Comparison of ENCODE assay signal across 28 cellular contexts in genomic region chr12:2523881-2524561, GRCh38.
"Had no signal": no experiment of that assay in that cellular context is flagged by ENCODE, and none has a peak within 500 bp of the region (broad histone marks: within the 10 kb centered on the region; RNA-seq: fewer than 3 reads in every experiment).

No MANE protein-coding gene starts in this region.

- DNase-seq: activated B cell treated with CpG ODN at 0.5 μM for 24 hours; activated CD4-positive, alpha-beta T cell treated with anti-CD3 and anti-CD28 coated beads for 1 hour; activated CD4-positive, alpha-beta T cell treated with anti-CD3 and anti-CD28 coated beads, Interleukin-2, amount 10 ng/mL, durations not matched to agents 24 days and 14 days; activated CD4-positive, alpha-beta T cell treated with anti-CD3 and anti-CD28 coated beads, Interleukin-2, amount 50 U/mL, for 48 hours; activated CD8-positive, alpha-beta memory T cell treated with anti-CD3 and anti-CD28 coated beads, Interleukin-2, amount 10 ng/mL, durations not matched to agents 7 days and 5 days; activated effector memory CD4-positive, alpha-beta T cell treated with anti-CD3 and anti-CD28 coated beads, Interleukin-2, amount 50 U/mL, for 16 hours; activated naive CD4-positive, alpha-beta T cell treated with Interleukin-2 at 50 U/mL for 16 hours; activated naive CD8-positive, alpha-beta T cell treated with anti-CD3 and anti-CD28 coated beads, Interleukin-2, amount 50 U/mL, for 24 hours; activated T-cell treated with anti-CD3 and anti-CD28 coated beads, Interleukin-2, amount 50 U/mL, for 24 hours; amniotic stem cell; body of pancreas; Kasumi-1; KBM-7; NCI-H1105 treated with DMSO at 0.1 percent for 48 hours; NCI-H1436 treated with DMSO at 0.1 percent for 48 hours; NCI-H187; NCI-H2081; NCI-H510A treated with DMSO at 0.1 percent for 48 hours; NCI-H69; Peyer's patch; Right ventricle myocardium superior; SJCRH30 had no signal

- H3K4me3 Mint-ChIP-seq: activated B cell treated with CpG ODN at 0.5 μM for 24 hours; activated CD4-positive, alpha-beta T cell treated with anti-CD3 and anti-CD28 coated beads, Interleukin-2, amount 10 ng/mL, durations not matched to agents 24 days and 14 days; activated CD8-positive, alpha-beta memory T cell treated with anti-CD3 and anti-CD28 coated beads, Interleukin-2, amount 10 ng/mL, durations not matched to agents 7 days and 5 days; activated naive CD8-positive, alpha-beta T cell treated with anti-CD3 and anti-CD28 coated beads, Interleukin-2, amount 50 U/mL, for 24 hours; activated T-cell treated with anti-CD3 and anti-CD28 coated beads, Interleukin-2, amount 50 U/mL, for 24 hours; activated T-helper 1 cell treated with anti-CD3 and anti-CD28 coated beads, Interleukin-12 subunit alpha, Interleukin-12 subunit beta, Interleukin-2, Interleukin-4 antibody, amounts not matched to agents 30 ng/mL and 10 ng/mL and 1 ng/mL, durations not matched to agents 14 hours and 24 hours and 36 hours; T-helper 1 cell treated with Interleukin-12 subunit alpha and Interleukin-12 subunit beta and Interleukin-4 antibody, amounts not matched to agents 30 μg/mL and 1 μg/mL, for 36 hours had no signal

- H3K36me3 Mint-ChIP-seq: activated naive CD4-positive, alpha-beta T cell treated with anti-CD3 and anti-CD28 coated beads, Interleukin-2, amount 50 U/mL, for 72 hours had no signal

- H3K36me3 ChIP-seq: Peyer's patch, SJCRH30 had no signal

- H3K4me3 ChIP-seq: ascending aorta, body of pancreas, Peyer's patch, SJCRH30 had no signal

- H3K9me3 ChIP-seq: ascending aorta, body of pancreas, Peyer's patch, SJCRH30 had no signal

- H3K4me1 Mint-ChIP-seq: activated B cell treated with CpG ODN at 0.5 μM for 24 hours; activated naive CD8-positive, alpha-beta T cell treated with anti-CD3 and anti-CD28 coated beads, Interleukin-2, amount 50 U/mL, for 24 hours had no signal

- H3K27me3 ChIP-seq: ascending aorta, body of pancreas, Peyer's patch had no signal

- H3K9me3 Mint-ChIP-seq: activated B cell treated with CpG ODN at 0.5 μM for 24 hours; activated naive CD4-positive, alpha-beta T cell treated with anti-CD3 and anti-CD28 coated beads, Interleukin-2, amount 50 U/mL, for 72 hours; activated naive CD8-positive, alpha-beta T cell treated with anti-CD3 and anti-CD28 coated beads, Interleukin-2, amount 50 U/mL, for 24 hours; activated T-cell treated with anti-CD3 and anti-CD28 coated beads, Interleukin-2, amount 50 U/mL, for 24 hours; T-helper 1 cell treated with Interleukin-12 subunit alpha and Interleukin-12 subunit beta and Interleukin-4 antibody, amounts not matched to agents 30 μg/mL and 1 μg/mL, for 36 hours had no signal

- H3K27ac ChIP-seq: ascending aorta, body of pancreas, Peyer's patch, RWPE1, SJCRH30 had no signal

- H3K27ac Mint-ChIP-seq: activated B cell treated with CpG ODN at 0.5 μM for 24 hours; activated CD4-positive, alpha-beta T cell treated with anti-CD3 and anti-CD28 coated beads, Interleukin-2, amount 10 ng/mL, durations not matched to agents 24 days and 14 days; activated CD8-positive, alpha-beta memory T cell treated with anti-CD3 and anti-CD28 coated beads, Interleukin-2, amount 10 ng/mL, durations not matched to agents 7 days and 5 days; activated naive CD4-positive, alpha-beta T cell treated with anti-CD3 and anti-CD28 coated beads, Interleukin-2, amount 50 U/mL, for 72 hours; activated naive CD8-positive, alpha-beta T cell treated with anti-CD3 and anti-CD28 coated beads, Interleukin-2, amount 50 U/mL, for 24 hours; activated T-cell treated with anti-CD3 and anti-CD28 coated beads, Interleukin-2, amount 50 U/mL, for 24 hours; activated T-helper 1 cell treated with anti-CD3 and anti-CD28 coated beads, Interleukin-12 subunit alpha, Interleukin-12 subunit beta, Interleukin-2, Interleukin-4 antibody, amounts not matched to agents 30 ng/mL and 10 ng/mL and 1 ng/mL, durations not matched to agents 14 hours and 24 hours and 36 hours; T-helper 1 cell treated with Interleukin-12 subunit alpha and Interleukin-12 subunit beta and Interleukin-4 antibody, amounts not matched to agents 30 μg/mL and 1 μg/mL, for 36 hours had no signal

- H3K4me1 ChIP-seq: ascending aorta, body of pancreas, SJCRH30 had no signal

- H3K27me3 Mint-ChIP-seq: activated CD4-positive, alpha-beta T cell treated with anti-CD3 and anti-CD28 coated beads, Interleukin-2, amount 10 ng/mL, durations not matched to agents 24 days and 14 days had no signal

- ATAC-seq: activated CD8-positive, alpha-beta memory T cell treated with anti-CD3 and anti-CD28 coated beads, Interleukin-2, amount 10 ng/mL, durations not matched to agents 7 days and 5 days; activated naive CD4-positive, alpha-beta T cell treated with anti-CD3 and anti-CD28 coated beads, Interleukin-2, amount 50 U/mL, for 72 hours; activated naive CD8-positive, alpha-beta T cell treated with anti-CD3 and anti-CD28 coated beads, Interleukin-2, amount 50 U/mL, for 24 hours; body of pancreas; SK-N-SH treated with all-trans-retinoic acid at 6 μM for 48 hours had no signal
